22 cellular contexts compared by ENCODE assay signal in the genomic region with DNA sequence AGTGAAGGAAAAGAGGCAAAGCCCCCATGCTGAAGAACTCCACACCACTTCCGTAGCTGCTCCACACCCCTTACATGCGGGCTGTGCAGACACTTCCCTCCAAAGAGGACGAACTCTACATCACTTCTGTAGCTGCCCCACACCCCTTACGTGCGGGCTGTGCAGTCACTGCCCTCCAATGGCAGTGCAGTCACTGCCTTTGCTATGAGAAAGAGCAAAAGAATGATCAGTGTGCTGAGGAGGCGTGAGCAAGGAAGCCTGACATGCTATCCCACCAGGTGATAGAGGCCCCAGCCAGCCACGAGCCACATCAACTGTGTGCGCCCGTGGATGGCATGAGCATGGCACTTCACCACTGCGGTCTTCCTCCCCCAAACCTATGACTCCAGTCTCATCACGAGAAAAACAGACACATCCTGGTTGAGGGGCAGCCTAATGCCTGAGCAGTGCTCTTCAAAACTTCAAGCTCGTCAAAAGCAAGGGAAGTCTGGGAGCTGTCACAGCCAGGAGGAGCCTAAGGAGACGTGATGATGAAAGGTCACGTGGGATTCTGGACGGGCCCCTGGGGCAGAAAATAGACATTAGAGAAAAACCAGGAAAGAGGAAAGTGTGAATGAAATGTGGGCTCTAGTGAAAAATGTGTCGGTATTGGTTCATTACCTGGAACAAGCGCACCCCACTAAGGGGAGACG.
"Had no signal": no experiment of that assay in that cellular context is flagged by ENCODE, and none has a peak within 500 bp of the region (broad histone marks: within the 10 kb centered on the region; RNA-seq: fewer than 3 reads in every experiment).

No MANE protein-coding gene starts in this region.

- H3K27ac ChIP-seq: breast epithelium, colonic mucosa, dorsolateral prefrontal cortex, upper lobe of right lung had no signal

- H3K4me3 ChIP-seq: breast epithelium, colonic mucosa, dorsolateral prefrontal cortex, upper lobe of right lung had no signal

- H3K27me3 ChIP-seq: colonic mucosa, upper lobe of right lung had no signal

- H3K9me3 Mint-ChIP-seq: activated T-helper 17 cell treated with anti-CD3 and anti-CD28 coated beads, Interleukin-2, amount 50 U/mL, for 72 hours had no signal

- H3K4me1 ChIP-seq: breast epithelium, colonic mucosa, upper lobe of right lung had no signal

- H3K4me1 Mint-ChIP-seq: activated T-helper 17 cell treated with anti-CD3 and anti-CD28 coated beads, Interleukin-2, amount 50 U/mL, for 72 hours; neural crest cell had no signal

- H3K27ac Mint-ChIP-seq: activated naive CD4-positive, alpha-beta T cell treated with anti-CD3 and anti-CD28 coated beads, Interleukin-2, amount 50 U/mL, for 72 hours; activated T-helper 17 cell treated with anti-CD3 and anti-CD28 coated beads, Interleukin-2, amount 50 U/mL, for 72 hours; naive thymus-derived CD8-positive, alpha-beta T cell had no signal

- DNase-seq: activated CD4-positive, alpha-beta T cell treated with anti-CD3 and anti-CD28 coated beads, Interleukin-2, amount 50 U/mL, for 1 hour; activated CD4-positive, CD25-positive, alpha-beta regulatory T cell treated with anti-CD3 and anti-CD28 coated beads, Interleukin-2, amount 50 U/mL, for 72 hours; activated gamma-delta T cell treated with Interleukin-2 at 50 U/mL for 16 hours; activated T-cell treated with anti-CD3 and anti-CD28 coated beads, Interleukin-2, amount 50 U/mL, for 4 hours; cerebellar nuclear complex; colonic mucosa; dorsolateral prefrontal cortex; effector memory CD4-positive, alpha-beta T cell; left colon; naive thymus-derived CD8-positive, alpha-beta T cell; occipital lobe; posterior cingulate gyrus; right cardiac atrium; SK-N-SH; stimulated activated naive CD4-positive, alpha-beta T cell treated with Interleukin-2 at 50 U/mL for 16 hours; substantia nigra; T-helper 2 cell; upper lobe of right lung had no signal

- H3K9me3 ChIP-seq: colonic mucosa, SK-N-SH, upper lobe of right lung had no signal

- ATAC-seq: activated naive CD4-positive, alpha-beta T cell treated with anti-CD3 and anti-CD28 coated beads, Interleukin-2, amount 50 U/mL, for 72 hours; activated T-cell treated with anti-CD3 and anti-CD28 coated beads, Interleukin-2, amount 50 U/mL, for 4 hours; activated T-helper 17 cell treated with anti-CD3 and anti-CD28 coated beads, Interleukin-2, amount 50 U/mL, for 72 hours; left colon; naive thymus-derived CD8-positive, alpha-beta T cell; right cardiac atrium; upper lobe of right lung had no signal

- H3K36me3 ChIP-seq: breast epithelium, colonic mucosa, upper lobe of right lung had no signal

- H3K9ac ChIP-seq: SK-N-SH had no signal

- H3K4me3 Mint-ChIP-seq: activated T-cell treated with anti-CD3 and anti-CD28 coated beads, Interleukin-2, amount 50 U/mL, for 4 hours; activated T-helper 17 cell treated with anti-CD3 and anti-CD28 coated beads, Interleukin-2, amount 50 U/mL, for 72 hours; naive thymus-derived CD8-positive, alpha-beta T cell; neural crest cell had no signal

- H3K4me2 ChIP-seq: SK-N-SH had no signal
